In genomic region chr21:44761011-44761729, GRCh38 we compare ENCODE assay signal across 9 cellular contexts. TPM values are rescaled to one million over a fixed set of nuclear protein-coding genes. Genes with fewer than 3 reads are reported as not detected.
DNase-seq lines count a peak whose midpoint lies in the region; ATAC-seq, FAIRE-seq and TF ChIP-seq lines count a peak whose summit lies in the region.
"Had no signal": no experiment of that assay in that cellular context is flagged by ENCODE, and none has a peak within 500 bp of the region (broad histone marks: within the 10 kb centered on the region; RNA-seq: fewer than 3 reads in every experiment).

No MANE protein-coding gene starts in this region.

- no peak overlapping the region for H3K4me3 Mint-ChIP-seq in natural killer cell treated with Interleukin-12 subunit alpha and Interleukin-12 subunit beta and Interleukin-15 and Interleukin-18, amount 100 ng/mL, for 72 hours

- in situ Hi-C loops in astrocyte of the cerebellum (cut with HindIII; ENCODE audit: low sequenced_read_pairs) = no loop called here

- ATAC-seq in lower lobe of right lung (no peak), GM19455 (IDR thresholded peaks at IDR 0.05; ENCODE audit: unreplicated experiment) (no peak)
- ATAC-seq in natural killer cell treated with Interleukin-12 subunit alpha and Interleukin-12 subunit beta and Interleukin-15 and Interleukin-18, amount 100 ng/mL, for 72 hours = no peak

- intact Hi-C loops in lower lobe of right lung (cut with DNase I) = no loop called here

- H3K9me3 ChIP-seq in lower lobe of right lung = no peaks in the 10 kb centered on the region

- H3K4me3 ChIP-seq in astrocyte of the cerebellum (ENCODE audit: low read depth, low read length) (no peak overlapping the region), lower lobe of right lung (no peak overlapping the region)

- H3K36me3 Mint-ChIP-seq in natural killer cell treated with Interleukin-12 subunit alpha and Interleukin-12 subunit beta and Interleukin-15 and Interleukin-18, amount 100 ng/mL, for 72 hours = no peaks in the 10 kb centered on the region

- no peaks in the 10 kb centered on the region for H3K27me3 ChIP-seq in lower lobe of right lung (ENCODE audit: low read depth)

- H3K27me3 Mint-ChIP-seq in natural killer cell treated with Interleukin-12 subunit alpha and Interleukin-12 subunit beta and Interleukin-15 and Interleukin-18, amount 100 ng/mL, for 72 hours = no peaks in the 10 kb centered on the region

- no peaks in the 10 kb centered on the region for H3K36me3 ChIP-seq in lower lobe of right lung

- H3K27ac ChIP-seq in lower lobe of right lung = no peak overlapping the region

- peak; percentile 79 for DNase-seq in HuH-7 (ENCODE audit: low spot score)
- no peak for DNase-seq in astrocyte of the cerebellum (ENCODE audit: low read depth)
- DNase-seq in lower lobe of right lung = no peak
- DNase-seq in natural killer cell treated with Interleukin-12 subunit alpha and Interleukin-12 subunit beta and Interleukin-15 and Interleukin-18, amount 100 ng/mL, for 72 hours (ENCODE audit: low spot score) = no peak
- DNase-seq in T-helper 1 cell = no peak
- DNase-seq: cerebellar nuclear complex had no signal

- peak; percentile 40 for FAIRE-seq in G401.6 (lab: Jason Lieb, UNC)

- no peaks in the 10 kb centered on the region for H3K4me1 ChIP-seq in lower lobe of right lung

- no peaks in the 10 kb centered on the region for H3K9me3 Mint-ChIP-seq in natural killer cell treated with Interleukin-12 subunit alpha and Interleukin-12 subunit beta and Interleukin-15 and Interleukin-18, amount 100 ng/mL, for 72 hours

- peaks cover 9 to 10% of the 10 kb centered on the region in 2 donors for H3K4me1 Mint-ChIP-seq in natural killer cell treated with Interleukin-12 subunit alpha and Interleukin-12 subunit beta and Interleukin-15 and Interleukin-18, amount 100 ng/mL, for 72 hours (ENCODE audit: low read depth in 2 of 2)

- TF ChIP-seq CTCF in astrocyte of the cerebellum (IDR thresholded peaks at IDR 0.05; ENCODE audit: low read depth, low read length, missing control alignments) = peak; percentile 52
- TF ChIP-seq CTCF in lower lobe of right lung (IDR thresholded peaks at IDR 0.05) = peak; percentile 30

- no peak overlapping the region for H3K27ac Mint-ChIP-seq in natural killer cell treated with Interleukin-12 subunit alpha and Interleukin-12 subunit beta and Interleukin-15 and Interleukin-18, amount 100 ng/mL, for 72 hours

RNA-seq across cellular contexts. Expression of gene UBE2G2, which starts 40.5 kb away (rescaled TPM):
- 76.9 TPM for total RNA-seq in lower lobe of right lung
- 100 to 1,000 TPM in 1 of 2 donors, 10 to 100 TPM in 1; 89.7 to 164 TPM for total RNA-seq in natural killer cell treated with Interleukin-12 subunit alpha and Interleukin-12 subunit beta and Interleukin-15 and Interleukin-18, amount 100 ng/mL, for 72 hours

RNA-seq across cellular contexts. Expression of gene TSPEAR, which starts 49.8 kb away (rescaled TPM):
- total RNA-seq in lower lobe of right lung = 0.27 TPM
- total RNA-seq in natural killer cell treated with Interleukin-12 subunit alpha and Interleukin-12 subunit beta and Interleukin-15 and Interleukin-18, amount 100 ng/mL, for 72 hours = not detected
- total RNA-seq: mononuclear cell had no signal

RNA-seq across cellular contexts. Expression of gene SUMO3, which starts 56.7 kb away (rescaled TPM):
- total RNA-seq in lower lobe of right lung = 88.2 TPM
- 10 to 100 TPM; 50.1 to 53.9 TPM for total RNA-seq in natural killer cell treated with Interleukin-12 subunit alpha and Interleukin-12 subunit beta and Interleukin-15 and Interleukin-18, amount 100 ng/mL, for 72 hours
